1 cellular context compared by ENCODE assay signal in genomic region chr1:161732319-161732718, GRCh38.
TF ChIP-seq lines count a peak whose summit lies in the region.

No MANE protein-coding gene starts in this region.

TF ChIP-seq in HEK293, 187 proteins besides CTCF, POLR2A, EP300 and RAD21 (continued from another document):
- TF ChIP-seq, protein P1, sequence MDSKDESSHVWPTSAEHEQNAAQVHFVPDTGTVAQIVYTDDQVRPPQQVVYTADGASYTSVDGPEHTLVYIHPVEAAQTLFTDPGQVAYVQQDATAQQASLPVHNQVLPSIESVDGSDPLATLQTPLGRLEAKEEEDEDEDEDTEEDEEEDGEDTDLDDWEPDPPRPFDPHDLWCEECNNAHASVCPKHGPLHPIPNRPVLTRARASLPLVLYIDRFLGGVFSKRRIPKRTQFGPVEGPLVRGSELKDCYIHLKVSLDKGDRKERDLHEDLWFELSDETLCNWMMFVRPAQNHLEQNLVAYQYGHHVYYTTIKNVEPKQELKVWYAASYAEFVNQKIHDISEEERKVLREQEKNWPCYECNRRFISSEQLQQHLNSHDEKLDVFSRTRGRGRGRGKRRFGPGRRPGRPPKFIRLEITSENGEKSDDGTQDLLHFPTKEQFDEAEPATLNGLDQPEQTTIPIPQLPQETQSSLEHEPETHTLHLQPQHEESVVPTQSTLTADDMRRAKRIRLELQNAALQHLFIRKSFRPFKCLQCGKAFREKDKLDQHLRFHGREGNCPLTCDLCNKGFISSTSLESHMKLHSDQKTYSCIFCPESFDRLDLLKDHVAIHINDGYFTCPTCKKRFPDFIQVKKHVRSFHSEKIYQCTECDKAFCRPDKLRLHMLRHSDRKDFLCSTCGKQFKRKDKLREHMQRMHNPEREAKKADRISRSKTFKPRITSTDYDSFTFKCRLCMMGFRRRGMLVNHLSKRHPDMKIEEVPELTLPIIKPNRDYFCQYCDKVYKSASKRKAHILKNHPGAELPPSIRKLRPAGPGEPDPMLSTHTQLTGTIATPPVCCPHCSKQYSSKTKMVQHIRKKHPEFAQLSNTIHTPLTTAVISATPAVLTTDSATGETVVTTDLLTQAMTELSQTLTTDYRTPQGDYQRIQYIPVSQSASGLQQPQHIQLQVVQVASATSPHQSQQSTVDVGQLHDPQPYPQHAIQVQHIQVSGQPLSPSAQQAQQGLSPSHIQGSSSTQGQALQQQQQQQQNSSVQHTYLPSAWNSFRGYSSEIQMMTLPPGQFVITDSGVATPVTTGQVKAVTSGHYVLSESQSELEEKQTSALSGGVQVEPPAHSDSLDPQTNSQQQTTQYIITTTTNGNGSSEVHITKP (tag by site-specific recombination; IDR thresholded peaks at IDR 0.05) = peak; percentile 73
- no peak for TF ChIP-seq ZNF404 (tag by site-specific recombination; IDR thresholded peaks at IDR 0.05)
- no peak for TF ChIP-seq ZNF155 (tag by site-specific recombination; IDR thresholded peaks at IDR 0.05)
- TF ChIP-seq ZNF140 (tag by site-specific recombination; IDR thresholded peaks at IDR 0.05) = no peak
- TF ChIP-seq, protein P2, sequence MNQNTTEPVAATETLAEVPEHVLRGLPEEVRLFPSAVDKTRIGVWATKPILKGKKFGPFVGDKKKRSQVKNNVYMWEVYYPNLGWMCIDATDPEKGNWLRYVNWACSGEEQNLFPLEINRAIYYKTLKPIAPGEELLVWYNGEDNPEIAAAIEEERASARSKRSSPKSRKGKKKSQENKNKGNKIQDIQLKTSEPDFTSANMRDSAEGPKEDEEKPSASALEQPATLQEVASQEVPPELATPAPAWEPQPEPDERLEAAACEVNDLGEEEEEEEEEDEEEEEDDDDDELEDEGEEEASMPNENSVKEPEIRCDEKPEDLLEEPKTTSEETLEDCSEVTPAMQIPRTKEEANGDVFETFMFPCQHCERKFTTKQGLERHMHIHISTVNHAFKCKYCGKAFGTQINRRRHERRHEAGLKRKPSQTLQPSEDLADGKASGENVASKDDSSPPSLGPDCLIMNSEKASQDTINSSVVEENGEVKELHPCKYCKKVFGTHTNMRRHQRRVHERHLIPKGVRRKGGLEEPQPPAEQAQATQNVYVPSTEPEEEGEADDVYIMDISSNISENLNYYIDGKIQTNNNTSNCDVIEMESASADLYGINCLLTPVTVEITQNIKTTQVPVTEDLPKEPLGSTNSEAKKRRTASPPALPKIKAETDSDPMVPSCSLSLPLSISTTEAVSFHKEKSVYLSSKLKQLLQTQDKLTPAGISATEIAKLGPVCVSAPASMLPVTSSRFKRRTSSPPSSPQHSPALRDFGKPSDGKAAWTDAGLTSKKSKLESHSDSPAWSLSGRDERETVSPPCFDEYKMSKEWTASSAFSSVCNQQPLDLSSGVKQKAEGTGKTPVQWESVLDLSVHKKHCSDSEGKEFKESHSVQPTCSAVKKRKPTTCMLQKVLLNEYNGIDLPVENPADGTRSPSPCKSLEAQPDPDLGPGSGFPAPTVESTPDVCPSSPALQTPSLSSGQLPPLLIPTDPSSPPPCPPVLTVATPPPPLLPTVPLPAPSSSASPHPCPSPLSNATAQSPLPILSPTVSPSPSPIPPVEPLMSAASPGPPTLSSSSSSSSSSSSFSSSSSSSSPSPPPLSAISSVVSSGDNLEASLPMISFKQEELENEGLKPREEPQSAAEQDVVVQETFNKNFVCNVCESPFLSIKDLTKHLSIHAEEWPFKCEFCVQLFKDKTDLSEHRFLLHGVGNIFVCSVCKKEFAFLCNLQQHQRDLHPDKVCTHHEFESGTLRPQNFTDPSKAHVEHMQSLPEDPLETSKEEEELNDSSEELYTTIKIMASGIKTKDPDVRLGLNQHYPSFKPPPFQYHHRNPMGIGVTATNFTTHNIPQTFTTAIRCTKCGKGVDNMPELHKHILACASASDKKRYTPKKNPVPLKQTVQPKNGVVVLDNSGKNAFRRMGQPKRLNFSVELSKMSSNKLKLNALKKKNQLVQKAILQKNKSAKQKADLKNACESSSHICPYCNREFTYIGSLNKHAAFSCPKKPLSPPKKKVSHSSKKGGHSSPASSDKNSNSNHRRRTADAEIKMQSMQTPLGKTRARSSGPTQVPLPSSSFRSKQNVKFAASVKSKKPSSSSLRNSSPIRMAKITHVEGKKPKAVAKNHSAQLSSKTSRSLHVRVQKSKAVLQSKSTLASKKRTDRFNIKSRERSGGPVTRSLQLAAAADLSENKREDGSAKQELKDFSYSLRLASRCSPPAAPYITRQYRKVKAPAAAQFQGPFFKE (tag by site-specific recombination; IDR thresholded peaks at IDR 0.05; ENCODE audit: borderline replicate concordance) = no peak
- TF ChIP-seq, protein P3, sequence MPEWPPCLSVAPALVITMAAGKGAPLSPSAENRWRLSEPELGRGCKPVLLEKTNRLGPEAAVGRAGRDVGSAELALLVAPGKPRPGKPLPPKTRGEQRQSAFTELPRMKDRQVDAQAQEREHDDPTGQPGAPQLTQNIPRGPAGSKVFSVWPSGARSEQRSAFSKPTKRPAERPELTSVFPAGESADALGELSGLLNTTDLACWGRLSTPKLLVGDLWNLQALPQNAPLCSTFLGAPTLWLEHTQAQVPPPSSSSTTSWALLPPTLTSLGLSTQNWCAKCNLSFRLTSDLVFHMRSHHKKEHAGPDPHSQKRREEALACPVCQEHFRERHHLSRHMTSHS (tag by site-specific recombination; IDR thresholded peaks at IDR 0.05) = no peak
